ENCODE assay signal across 4 cellular contexts in the genomic region with DNA sequence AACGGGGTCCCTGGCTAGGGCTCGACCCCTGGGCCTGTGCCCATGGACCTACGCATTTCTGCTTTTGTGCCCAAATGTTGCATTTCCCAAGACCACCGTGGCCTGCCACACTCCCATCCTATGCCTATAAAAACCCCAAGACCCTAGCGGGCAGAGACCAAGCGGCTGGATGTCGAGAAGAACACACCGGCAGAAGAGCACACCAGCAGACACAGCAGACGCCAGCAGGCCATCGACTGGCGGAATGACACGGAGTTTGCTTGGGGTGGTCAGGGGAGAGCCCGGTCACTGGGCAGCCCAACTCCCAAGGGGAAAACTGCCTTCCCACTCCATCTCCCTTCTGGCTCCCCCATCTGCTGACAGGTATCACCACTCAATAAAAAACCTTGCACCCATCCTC. TPM values are rescaled to one million over a fixed set of nuclear protein-coding genes. Genes with fewer than 3 reads are reported as not detected.
"Had no signal": no experiment of that assay in that cellular context is flagged by ENCODE, and none has a peak within 500 bp of the region (broad histone marks: within the 10 kb centered on the region; RNA-seq: fewer than 3 reads in every experiment).

No MANE protein-coding gene starts in this region.

- DNase-seq: GDM1, GF-D8 had no signal

- ATAC-seq: GM12878 had no signal

- H3K4me3 ChIP-seq: GM12878 had no signal

RNA-seq across cellular contexts. Expression of a gene that starts 4.4 kb away (rescaled TPM):
- total RNA-seq: G401 had no signal
